10 cellular contexts compared by ENCODE assay signal in genomic region chr1:228037401-228038386, GRCh38. TPM values are rescaled to one million over a fixed set of nuclear protein-coding genes. Genes with fewer than 3 reads are reported as not detected.
DNase-seq lines count a peak whose midpoint lies in the region; ATAC-seq, FAIRE-seq and TF ChIP-seq lines count a peak whose summit lies in the region.
"Had no signal": no experiment of that assay in that cellular context is flagged by ENCODE, and none has a peak within 500 bp of the region (broad histone marks: within the 10 kb centered on the region; RNA-seq: fewer than 3 reads in every experiment).

No MANE protein-coding gene starts in this region.

- ATAC-seq in GM21619 (IDR thresholded peaks at IDR 0.05; ENCODE audit: unreplicated experiment) = peak; percentile 88

- peak overlapping the region; percentile 60 for H3K4me2 ChIP-seq in trophoblast cell (ENCODE audit: low read length)

- no peaks in the 10 kb centered on the region for H3K79me1 ChIP-seq in trophoblast cell (ENCODE audit: low read length)

- no peak overlapping the region for H3K14ac ChIP-seq in trophoblast cell (ENCODE audit: low read length)

- no peak overlapping the region for H3K23ac ChIP-seq in trophoblast cell (ENCODE audit: low read length)

- intact Hi-C loops in activated T-helper 1 cell treated with anti-CD3 and anti-CD28 coated beads, Interleukin-12 subunit alpha, Interleukin-12 subunit beta, Interleukin-2, Interleukin-4 antibody, amounts not matched to agents 30 ng/mL and 10 ng/mL and 1 ng/mL, durations not matched to agents 14 hours and 24 hours and 36 hours (cut with micrococcal nuclease) = no loop called here

- no peak overlapping the region for H4K12ac ChIP-seq in trophoblast cell (ENCODE audit: low read depth, low read length)

- H4K91ac ChIP-seq in trophoblast cell (ENCODE audit: low read depth, low read length) = no peak overlapping the region

- H2BK12ac ChIP-seq in trophoblast cell (ENCODE audit: low read length) = no peak overlapping the region

- peak overlapping the region; percentile 0 for H2AFZ ChIP-seq in trophoblast cell (ENCODE audit: insufficient read depth, low read length, poor library complexity)

- WGBS in trophoblast cell (ENCODE audit: extremely low coverage, insufficient coverage, insufficient read length) = no CpG with 5 or more reads among the region's 80 CpGs
- WGBS in small intestine, 3 donors = 6 to 10% (median 7%) methylated on average over 73 to 80 of the region's 80 CpGs

- H3K36me3 ChIP-seq in GM06990 (ENCODE audit: control insufficient read depth, insufficient read depth, low read length) (no peaks in the 10 kb centered on the region), trophoblast cell (ENCODE audit: control insufficient read depth in 1 of 2, insufficient read depth in 2 of 2, low read length in 2 of 2) (no peaks in the 10 kb centered on the region), small intestine (ENCODE audit: control insufficient read depth in 2 of 2, insufficient read depth in 2 of 2, low read length in 2 of 2) (no peaks in the 10 kb centered on the region)

- no peak overlapping the region for H3K9ac ChIP-seq in trophoblast cell (ENCODE audit: low read length)

- H3K27me3 ChIP-seq in GM06990 (replicated peaks; ENCODE audit: control insufficient read depth, insufficient read depth, low read length) (peaks cover 2% of the 10 kb centered on the region; the same call in 1 of the 2 replicates), trophoblast cell (ENCODE audit: insufficient read depth, low read length) (peaks cover 24% of the 10 kb centered on the region), small intestine (ENCODE audit: control insufficient read depth in 2 of 2, insufficient read depth in 2 of 2, low read length in 2 of 2) (peaks cover 0 to 24% of the 10 kb centered on the region in 2 donors)

- no peak overlapping the region for H3K4ac ChIP-seq in trophoblast cell (ENCODE audit: low read depth, low read length)

- peak; percentile 60 for DNase-seq in GM06990 (ENCODE audit: extremely low read depth, insufficient read length)
- DNase-seq in RPMI7951 (ENCODE audit: low read depth) = peak; percentile 26
- peak; percentile 66 for DNase-seq in epithelial cell of esophagus (ENCODE audit: low read depth)
- peak in 1 of 2 donors; percentile 27 for DNase-seq in trophoblast cell
- DNase-seq in cerebellar nuclear complex (lab: John Stamatoyannopoulos, UW) = no peak
- DNase-seq in activated T-helper 1 cell treated with anti-CD3 and anti-CD28 coated beads, Interleukin-12 subunit alpha, Interleukin-12 subunit beta, Interleukin-2, Interleukin-4 antibody, amounts not matched to agents 30 ng/mL and 10 ng/mL and 1 ng/mL, durations not matched to agents 14 hours and 24 hours and 36 hours (ENCODE audit: low spot score) = no peak
- DNase-seq in small intestine = no peak

- H3K4me1 ChIP-seq in trophoblast cell (ENCODE audit: control insufficient read depth in 1 of 2, insufficient read depth in 2 of 2, low read length in 2 of 2) (no peaks in the 10 kb centered on the region), small intestine (ENCODE audit: control insufficient read depth in 2 of 2, insufficient read depth in 1 of 2, low read depth in 1 of 2, low read length in 1 of 2) (no peaks in the 10 kb centered on the region)

- H3K18ac ChIP-seq in trophoblast cell (ENCODE audit: low read length) = no peak overlapping the region

- H3K9me3 ChIP-seq in trophoblast cell (ENCODE audit: insufficient read depth, low read depth, low read length) (peaks cover 8% of the 10 kb centered on the region), small intestine (ENCODE audit: control insufficient read depth, low read depth) (no peaks in the 10 kb centered on the region)

- no peak overlapping the region for H2AK5ac ChIP-seq in trophoblast cell (ENCODE audit: low read length)

- H2BK120ac ChIP-seq in trophoblast cell (ENCODE audit: insufficient read depth, low read length, poor library complexity) = no peak overlapping the region

- 0 out of 2 replicates have a peak overlapping the region, but pooled peaks have one; percentile 10 for H3K4me3 ChIP-seq in GM06990 (replicated peaks; ENCODE audit: low read depth, low read length)
- H3K4me3 ChIP-seq in epithelial cell of esophagus (ENCODE audit: low read length) = no peak overlapping the region
- H3K4me3 ChIP-seq in trophoblast cell (ENCODE audit: low read depth, low read length) = no peak overlapping the region
- no peak overlapping the region for H3K4me3 ChIP-seq in small intestine (ENCODE audit: low read depth in 1 of 2, low read length in 2 of 2)

- no peaks in the 10 kb centered on the region for H3K4me1 Mint-ChIP-seq in activated T-helper 1 cell treated with anti-CD3 and anti-CD28 coated beads, Interleukin-12 subunit alpha, Interleukin-12 subunit beta, Interleukin-2, Interleukin-4 antibody, amounts not matched to agents 30 ng/mL and 10 ng/mL and 1 ng/mL, durations not matched to agents 14 hours and 24 hours and 36 hours (ENCODE audit: low read depth)

- TF ChIP-seq CTCF in GM06990 (IDR thresholded peaks at IDR 0.05; ENCODE audit: insufficient read depth, low read length, poor library complexity, severe bottlenecking) (no peak), epithelial cell of esophagus (IDR thresholded peaks at IDR 0.05; ENCODE audit: insufficient read depth, low read depth, low read length, missing control alignments) (no peak)

- H3K36me3 Mint-ChIP-seq in activated T-helper 1 cell treated with anti-CD3 and anti-CD28 coated beads, Interleukin-12 subunit alpha, Interleukin-12 subunit beta, Interleukin-2, Interleukin-4 antibody, amounts not matched to agents 30 ng/mL and 10 ng/mL and 1 ng/mL, durations not matched to agents 14 hours and 24 hours and 36 hours (ENCODE audit: low read depth) = no peaks in the 10 kb centered on the region

- no peak overlapping the region for H3K27ac Mint-ChIP-seq in activated T-helper 1 cell treated with anti-CD3 and anti-CD28 coated beads, Interleukin-12 subunit alpha, Interleukin-12 subunit beta, Interleukin-2, Interleukin-4 antibody, amounts not matched to agents 30 ng/mL and 10 ng/mL and 1 ng/mL, durations not matched to agents 14 hours and 24 hours and 36 hours

- H3K79me2 ChIP-seq in trophoblast cell (ENCODE audit: control insufficient read depth, insufficient read depth, low read length, poor library complexity) = no peaks in the 10 kb centered on the region

- H4K8ac ChIP-seq in trophoblast cell (ENCODE audit: low read depth, low read length) = no peak overlapping the region

- FAIRE-seq in small intestine (lab: Jason Lieb, UNC) = no peak
- FAIRE-seq: colon had no signal

- peaks cover 13% of the 10 kb centered on the region for H3K27me3 Mint-ChIP-seq in activated T-helper 1 cell treated with anti-CD3 and anti-CD28 coated beads, Interleukin-12 subunit alpha, Interleukin-12 subunit beta, Interleukin-2, Interleukin-4 antibody, amounts not matched to agents 30 ng/mL and 10 ng/mL and 1 ng/mL, durations not matched to agents 14 hours and 24 hours and 36 hours (ENCODE audit: insufficient read depth)

- H3K9me3 Mint-ChIP-seq in activated T-helper 1 cell treated with anti-CD3 and anti-CD28 coated beads, Interleukin-12 subunit alpha, Interleukin-12 subunit beta, Interleukin-2, Interleukin-4 antibody, amounts not matched to agents 30 ng/mL and 10 ng/mL and 1 ng/mL, durations not matched to agents 14 hours and 24 hours and 36 hours = no peaks in the 10 kb centered on the region

- H3K4me3 Mint-ChIP-seq in activated T-helper 1 cell treated with anti-CD3 and anti-CD28 coated beads, Interleukin-12 subunit alpha, Interleukin-12 subunit beta, Interleukin-2, Interleukin-4 antibody, amounts not matched to agents 30 ng/mL and 10 ng/mL and 1 ng/mL, durations not matched to agents 14 hours and 24 hours and 36 hours = no peak overlapping the region

- H3K27ac ChIP-seq in trophoblast cell (ENCODE audit: low read depth, low read length) (no peak overlapping the region), small intestine (ENCODE audit: low read depth in 1 of 2, low read length in 1 of 2) (no peak overlapping the region)

- no peak overlapping the region for H2BK5ac ChIP-seq in trophoblast cell (ENCODE audit: low read depth, low read length, poor library complexity)

RNA-seq across cellular contexts. Expression of gene WNT3A, which starts 30.9 kb away (rescaled TPM):
- not detected in 2 replicates for total RNA-seq in RPMI7951 (2014; rRNA removed; shearing (Covaris generic))
- 1.6 TPM in 2 replicates for polyA plus RNA-seq in trophoblast cell (2013)
- not detected in 2 replicates for total RNA-seq in activated T-helper 1 cell treated with anti-CD3 and anti-CD28 coated beads, Interleukin-12 subunit alpha, Interleukin-12 subunit beta, Interleukin-2, Interleukin-4 antibody, amounts not matched to agents 30 ng/mL and 10 ng/mL and 1 ng/mL, durations not matched to agents 14 hours and 24 hours and 36 hours
- not detected for polyA plus RNA-seq in small intestine
- total RNA-seq: subcutaneous adipose tissue had no signal

RNA-seq across cellular contexts. Expression of gene ARF1, which starts 44.8 kb away (rescaled TPM):
- total RNA-seq in RPMI7951 (2014; rRNA removed; shearing (Covaris generic)) = 163 and 218 TPM in 2 replicates
- 489 and 490 TPM in 2 replicates for polyA plus RNA-seq in trophoblast cell (2013)
- total RNA-seq in activated T-helper 1 cell treated with anti-CD3 and anti-CD28 coated beads, Interleukin-12 subunit alpha, Interleukin-12 subunit beta, Interleukin-2, Interleukin-4 antibody, amounts not matched to agents 30 ng/mL and 10 ng/mL and 1 ng/mL, durations not matched to agents 14 hours and 24 hours and 36 hours = 404 TPM in 2 replicates
- 100 to 1,000 TPM; 375 to 490 (median 382) TPM for polyA plus RNA-seq in small intestine

Comparison
In these comparisons a context has a peak if more than half of its experiments do, and no peak if none do; other contexts are left out.
1. DNase-seq: peak in GM06990 (single experiment), RPMI7951 (single experiment) and epithelial cell of esophagus (single experiment); none in cerebellar nuclear complex (0 of 2), activated T-helper 1 cell treated with anti-CD3 and anti-CD28 coated beads, Interleukin-12 subunit alpha, Interleukin-12 subunit beta, Interleukin-2, Interleukin-4 antibody, amounts not matched to agents 30 ng/mL and 10 ng/mL and 1 ng/mL, durations not matched to agents 14 hours and 24 hours and 36 hours (single experiment) and small intestine (single experiment).